Comparison of ENCODE assay signal across 1 cellular context in the genomic region with DNA sequence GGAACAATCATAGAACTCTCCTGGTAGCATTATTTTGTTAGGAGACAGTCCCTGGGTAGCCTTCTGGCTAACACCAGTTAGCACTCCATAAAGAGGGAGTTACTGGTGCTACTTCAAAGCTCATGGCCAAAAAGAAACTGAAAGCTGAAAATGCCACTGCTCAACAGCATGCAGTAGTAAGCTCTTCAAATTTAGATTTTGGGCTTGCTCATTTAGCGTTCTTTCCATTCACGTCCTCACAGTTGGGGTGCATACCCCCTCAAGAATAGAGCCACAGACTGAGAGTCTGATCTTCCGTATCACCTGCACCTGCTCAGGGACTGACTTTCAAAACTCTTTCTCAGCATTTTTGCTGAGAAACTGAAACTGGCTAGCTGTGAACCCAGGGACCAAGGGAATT.
TF ChIP-seq lines count a peak whose summit lies in the region.

No MANE protein-coding gene starts in this region.

TF ChIP-seq in WTC11, 78 proteins besides CTCF, POLR2A, EP300 and RAD21 (continued from another document):
- TF ChIP-seq, protein P1, sequence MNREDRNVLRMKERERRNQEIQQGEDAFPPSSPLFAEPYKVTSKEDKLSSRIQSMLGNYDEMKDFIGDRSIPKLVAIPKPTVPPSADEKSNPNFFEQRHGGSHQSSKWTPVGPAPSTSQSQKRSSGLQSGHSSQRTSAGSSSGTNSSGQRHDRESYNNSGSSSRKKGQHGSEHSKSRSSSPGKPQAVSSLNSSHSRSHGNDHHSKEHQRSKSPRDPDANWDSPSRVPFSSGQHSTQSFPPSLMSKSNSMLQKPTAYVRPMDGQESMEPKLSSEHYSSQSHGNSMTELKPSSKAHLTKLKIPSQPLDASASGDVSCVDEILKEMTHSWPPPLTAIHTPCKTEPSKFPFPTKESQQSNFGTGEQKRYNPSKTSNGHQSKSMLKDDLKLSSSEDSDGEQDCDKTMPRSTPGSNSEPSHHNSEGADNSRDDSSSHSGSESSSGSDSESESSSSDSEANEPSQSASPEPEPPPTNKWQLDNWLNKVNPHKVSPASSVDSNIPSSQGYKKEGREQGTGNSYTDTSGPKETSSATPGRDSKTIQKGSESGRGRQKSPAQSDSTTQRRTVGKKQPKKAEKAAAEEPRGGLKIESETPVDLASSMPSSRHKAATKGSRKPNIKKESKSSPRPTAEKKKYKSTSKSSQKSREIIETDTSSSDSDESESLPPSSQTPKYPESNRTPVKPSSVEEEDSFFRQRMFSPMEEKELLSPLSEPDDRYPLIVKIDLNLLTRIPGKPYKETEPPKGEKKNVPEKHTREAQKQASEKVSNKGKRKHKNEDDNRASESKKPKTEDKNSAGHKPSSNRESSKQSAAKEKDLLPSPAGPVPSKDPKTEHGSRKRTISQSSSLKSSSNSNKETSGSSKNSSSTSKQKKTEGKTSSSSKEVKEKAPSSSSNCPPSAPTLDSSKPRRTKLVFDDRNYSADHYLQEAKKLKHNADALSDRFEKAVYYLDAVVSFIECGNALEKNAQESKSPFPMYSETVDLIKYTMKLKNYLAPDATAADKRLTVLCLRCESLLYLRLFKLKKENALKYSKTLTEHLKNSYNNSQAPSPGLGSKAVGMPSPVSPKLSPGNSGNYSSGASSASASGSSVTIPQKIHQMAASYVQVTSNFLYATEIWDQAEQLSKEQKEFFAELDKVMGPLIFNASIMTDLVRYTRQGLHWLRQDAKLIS (CRISPR knock-in tag; IDR thresholded peaks at IDR 0.05; ENCODE audit: borderline replicate concordance), result no peak
- TF ChIP-seq, protein P2, sequence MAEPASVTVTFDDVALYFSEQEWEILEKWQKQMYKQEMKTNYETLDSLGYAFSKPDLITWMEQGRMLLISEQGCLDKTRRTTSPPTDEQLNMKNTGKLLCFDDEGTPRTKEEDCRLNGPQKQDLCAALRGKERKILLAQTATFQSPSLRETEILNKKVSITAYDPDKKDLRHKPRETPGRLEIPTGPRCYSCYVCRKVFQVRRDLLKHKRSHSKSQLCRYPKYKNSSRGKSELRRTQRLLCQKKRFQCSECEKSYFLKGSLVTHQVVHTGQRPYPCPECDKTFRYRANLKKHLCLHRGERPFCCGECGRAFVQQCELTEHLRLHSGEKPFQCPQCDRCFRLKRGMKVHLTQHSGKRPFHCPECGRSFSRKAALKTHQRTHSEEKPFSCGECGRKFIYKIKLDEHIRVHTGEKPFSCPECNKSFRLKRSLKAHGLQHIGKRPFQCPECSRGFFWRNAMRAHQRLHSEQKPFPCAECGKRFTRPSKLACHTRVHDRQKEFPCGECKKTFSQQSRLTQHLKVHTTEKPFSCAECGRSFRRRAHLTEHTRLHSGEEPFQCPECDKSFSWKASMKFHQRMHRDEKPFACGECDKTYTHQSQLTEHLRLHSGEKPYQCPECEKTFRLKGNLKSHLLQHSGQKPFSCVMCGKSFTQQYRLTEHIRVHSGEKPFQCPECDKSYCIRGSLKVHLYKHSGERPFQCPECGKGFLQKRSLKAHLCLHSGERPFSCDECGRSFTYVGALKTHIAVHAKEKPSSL (CRISPR knock-in tag; conservative IDR thresholded peaks at IDR 0.05), result no peak
- TF ChIP-seq, protein P3, sequence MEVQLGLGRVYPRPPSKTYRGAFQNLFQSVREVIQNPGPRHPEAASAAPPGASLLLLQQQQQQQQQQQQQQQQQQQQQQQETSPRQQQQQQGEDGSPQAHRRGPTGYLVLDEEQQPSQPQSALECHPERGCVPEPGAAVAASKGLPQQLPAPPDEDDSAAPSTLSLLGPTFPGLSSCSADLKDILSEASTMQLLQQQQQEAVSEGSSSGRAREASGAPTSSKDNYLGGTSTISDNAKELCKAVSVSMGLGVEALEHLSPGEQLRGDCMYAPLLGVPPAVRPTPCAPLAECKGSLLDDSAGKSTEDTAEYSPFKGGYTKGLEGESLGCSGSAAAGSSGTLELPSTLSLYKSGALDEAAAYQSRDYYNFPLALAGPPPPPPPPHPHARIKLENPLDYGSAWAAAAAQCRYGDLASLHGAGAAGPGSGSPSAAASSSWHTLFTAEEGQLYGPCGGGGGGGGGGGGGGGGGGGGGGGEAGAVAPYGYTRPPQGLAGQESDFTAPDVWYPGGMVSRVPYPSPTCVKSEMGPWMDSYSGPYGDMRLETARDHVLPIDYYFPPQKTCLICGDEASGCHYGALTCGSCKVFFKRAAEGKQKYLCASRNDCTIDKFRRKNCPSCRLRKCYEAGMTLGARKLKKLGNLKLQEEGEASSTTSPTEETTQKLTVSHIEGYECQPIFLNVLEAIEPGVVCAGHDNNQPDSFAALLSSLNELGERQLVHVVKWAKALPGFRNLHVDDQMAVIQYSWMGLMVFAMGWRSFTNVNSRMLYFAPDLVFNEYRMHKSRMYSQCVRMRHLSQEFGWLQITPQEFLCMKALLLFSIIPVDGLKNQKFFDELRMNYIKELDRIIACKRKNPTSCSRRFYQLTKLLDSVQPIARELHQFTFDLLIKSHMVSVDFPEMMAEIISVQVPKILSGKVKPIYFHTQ (CRISPR knock-in tag; IDR thresholded peaks at IDR 0.05), result no peak
- no peak for TF ChIP-seq TP53 (CRISPR knock-in tag; IDR thresholded peaks at IDR 0.05)
